In genomic region chrX:111409326-111409725, GRCh38 we compare ENCODE assay signal across 15 cellular contexts. TPM values are rescaled to one million over a fixed set of nuclear protein-coding genes. Genes with fewer than 3 reads are reported as not detected.
DNase-seq lines count a peak whose midpoint lies in the region; ATAC-seq and TF ChIP-seq lines count a peak whose summit lies in the region.
"Had no signal": no experiment of that assay in that cellular context is flagged by ENCODE, and none has a peak within 500 bp of the region (broad histone marks: within the 10 kb centered on the region; RNA-seq: fewer than 3 reads in every experiment).

No MANE protein-coding gene starts in this region.

- no peaks in the 10 kb centered on the region for H3K9me3 Mint-ChIP-seq in neural progenitor cell
- no peaks in the 10 kb centered on the region for H3K9me3 Mint-ChIP-seq in activated T-helper 17 cell treated with anti-CD3 and anti-CD28 coated beads, Interleukin-2, amount 50 U/mL, for 72 hours
- H3K9me3 Mint-ChIP-seq: CD8-positive, alpha-beta T cell; H9 had no signal

- H4K20me1 ChIP-seq in neural progenitor cell (ENCODE audit: low read depth), result no peaks in the 10 kb centered on the region

- intact Hi-C loops in dorsolateral prefrontal cortex (cut with DNase I), result loop anchor here in 1 of 2 donors (10.0 kb wide), 1 partner anchor 55 kb away; no protein-coding TSS in a partner anchor

- no peak overlapping the region for H2AFZ ChIP-seq in neural progenitor cell (replicated peaks)

- peaks cover 28% of the 10 kb centered on the region for H3F3A ChIP-seq in neural progenitor cell (ENCODE audit: low read depth)

- H3K4me1 ChIP-seq in SJCRH30 (peaks cover 30% of the 10 kb centered on the region), neural progenitor cell (peaks cover 34% of the 10 kb centered on the region)

- TF ChIP-seq CTCF in dorsolateral prefrontal cortex (IDR thresholded peaks at IDR 0.05 in 54 of 56, conservative IDR thresholded peaks at IDR 0.05 in 2 of 56; ENCODE audit: low read depth in 1 of 56, partially characterized antibody in 56 of 56), result no peak
- no peak for TF ChIP-seq CTCF in neural progenitor cell (IDR thresholded peaks at IDR 0.05)

- H3K4me3 Mint-ChIP-seq in neural progenitor cell, result no peak overlapping the region
- no peak overlapping the region for H3K4me3 Mint-ChIP-seq in activated T-helper 17 cell treated with anti-CD3 and anti-CD28 coated beads, Interleukin-2, amount 50 U/mL, for 72 hours
- H3K4me3 Mint-ChIP-seq: CD14-positive monocyte; CD8-positive, alpha-beta T cell; H9 had no signal

- peak overlapping the region; percentile 73 for H3K27ac ChIP-seq in SJCRH30
- H3K27ac ChIP-seq in dorsolateral prefrontal cortex, result no peak overlapping the region
- H3K27ac ChIP-seq in neural progenitor cell, result no peak overlapping the region

- DNase-seq in SJCRH30, result peak; percentile 56 to 58
- no peak for DNase-seq in dorsolateral prefrontal cortex
- no peak for DNase-seq in neural progenitor cell (ENCODE audit: low spot score)
- DNase-seq in NCI-H1092 (lab: John Stamatoyannopoulos, UW), result no peak
- DNase-seq in medulla oblongata (ENCODE audit: extremely low spot score), result no peak
- DNase-seq: CD8-positive, alpha-beta T cell; COR-L47; DMS153; EL; GOT3; H9 had no signal

- no peak for ATAC-seq in GM18907 (IDR thresholded peaks at IDR 0.05; ENCODE audit: unreplicated experiment)
- no peak for ATAC-seq in activated T-helper 17 cell treated with anti-CD3 and anti-CD28 coated beads, Interleukin-2, amount 50 U/mL, for 72 hours (replicated peaks)
- ATAC-seq: CD8-positive, alpha-beta T cell had no signal

- H3K27me3 ChIP-seq in SJCRH30 (no peaks in the 10 kb centered on the region), dorsolateral prefrontal cortex (peaks cover 0 to 87% (median 27%) of the 10 kb centered on the region in 45 donors), neural progenitor cell (no peaks in the 10 kb centered on the region)

- H3K9me3 ChIP-seq in SJCRH30 (replicated peaks) (no peaks in the 10 kb centered on the region), neural progenitor cell (ENCODE audit: low read depth) (no peaks in the 10 kb centered on the region)

- H3K27me3 Mint-ChIP-seq in neural progenitor cell (ENCODE audit: insufficient read depth, low read depth), result peaks cover 3% of the 10 kb centered on the region
- H3K27me3 Mint-ChIP-seq in activated T-helper 17 cell treated with anti-CD3 and anti-CD28 coated beads, Interleukin-2, amount 50 U/mL, for 72 hours, result peaks cover 8% of the 10 kb centered on the region

- peaks cover 35% of the 10 kb centered on the region for H3K4me1 Mint-ChIP-seq in neural progenitor cell
- H3K4me1 Mint-ChIP-seq in activated T-helper 17 cell treated with anti-CD3 and anti-CD28 coated beads, Interleukin-2, amount 50 U/mL, for 72 hours, result no peaks in the 10 kb centered on the region
- H3K4me1 Mint-ChIP-seq: CD14-positive monocyte had no signal

- peak overlapping the region; percentile 67 for H3K27ac Mint-ChIP-seq in neural progenitor cell
- no peak overlapping the region for H3K27ac Mint-ChIP-seq in activated T-helper 17 cell treated with anti-CD3 and anti-CD28 coated beads, Interleukin-2, amount 50 U/mL, for 72 hours
- H3K27ac Mint-ChIP-seq: CD14-positive monocyte; CD8-positive, alpha-beta T cell had no signal

- peaks cover 34% of the 10 kb centered on the region for H3K36me3 ChIP-seq in SJCRH30
- H3K36me3 ChIP-seq in neural progenitor cell, result no peaks in the 10 kb centered on the region

- no peak overlapping the region for H3K4me2 ChIP-seq in neural progenitor cell

- peaks cover 4% of the 10 kb centered on the region for H3K36me3 Mint-ChIP-seq in neural progenitor cell
- no peaks in the 10 kb centered on the region for H3K36me3 Mint-ChIP-seq in activated T-helper 17 cell treated with anti-CD3 and anti-CD28 coated beads, Interleukin-2, amount 50 U/mL, for 72 hours (ENCODE audit: low read depth)
- H3K36me3 Mint-ChIP-seq: CD14-positive monocyte; CD8-positive, alpha-beta T cell had no signal

- H3K79me2 ChIP-seq in neural progenitor cell (ENCODE audit: low read depth), result no peaks in the 10 kb centered on the region

- no peak overlapping the region for H3K9ac ChIP-seq in neural progenitor cell

- H3K4me3 ChIP-seq in SJCRH30 (peak overlapping the region; percentile 62), dorsolateral prefrontal cortex (peak overlapping the region in 32 of 59 donors; percentile 2 to 61 (median 49)), neural progenitor cell (no peak overlapping the region)

RNA-seq across cellular contexts. Expression of gene DCX, which starts 2.7 kb away (rescaled TPM):
- total RNA-seq in SJCRH30 (2014; rRNA removed; shearing (Covaris generic)), result 99.8 and 115 TPM in 2 replicates
- 10 to 100 TPM in 102 of 120 experiments, 1 to 10 TPM in 18; 4.9 to 22.9 (median 13.7) TPM for total RNA-seq in dorsolateral prefrontal cortex
- total RNA-seq in neural progenitor cell (ENCODE audit: low replicate concordance), result 4.7 and 4.8 TPM in 2 replicates
- not detected for total RNA-seq in activated T-helper 17 cell treated with anti-CD3 and anti-CD28 coated beads, Interleukin-2, amount 50 U/mL, for 72 hours
- total RNA-seq: CD8-positive, alpha-beta T cell; HT-29 had no signal

Comparison
In these comparisons a context has a peak if more than half of its experiments do, and no peak if none do; other contexts are left out.
1. DNase-seq: peak in SJCRH30 (2 of 2); none in dorsolateral prefrontal cortex (0 of 10), neural progenitor cell (single experiment), NCI-H1092 (single experiment) and medulla oblongata (single experiment).